In genomic region chr1:223429313-223429731, GRCh38 we compare ENCODE assay signal across 12 cellular contexts. TPM values are rescaled to one million over a fixed set of nuclear protein-coding genes. Genes with fewer than 3 reads are reported as not detected.
DNase-seq lines count a peak whose midpoint lies in the region; ATAC-seq and TF ChIP-seq lines count a peak whose summit lies in the region.
"Had no signal": no experiment of that assay in that cellular context is flagged by ENCODE, and none has a peak within 500 bp of the region (broad histone marks: within the 10 kb centered on the region; RNA-seq: fewer than 3 reads in every experiment).

No MANE protein-coding gene starts in this region.

- H3K4me3 Mint-ChIP-seq in stimulated activated naive B cell treated with anti-CD40 and anti-IgM and Interleukin-4, amounts not matched to agents 10 μg/mL and 1 μg/mL and 100 μg/mL, for 72 hours: no peak overlapping the region
- H3K4me3 Mint-ChIP-seq: activated T-cell treated with anti-CD3 and anti-CD28 coated beads, Interleukin-2, amount 50 U/mL, for 24 hours had no signal

- no peaks in the 10 kb centered on the region for H3K4me1 Mint-ChIP-seq in stimulated activated naive B cell treated with anti-CD40 and anti-IgM and Interleukin-4, amounts not matched to agents 10 μg/mL and 1 μg/mL and 100 μg/mL, for 72 hours

- H3K36me3 Mint-ChIP-seq in stimulated activated naive B cell treated with anti-CD40 and anti-IgM and Interleukin-4, amounts not matched to agents 10 μg/mL and 1 μg/mL and 100 μg/mL, for 72 hours: no peaks in the 10 kb centered on the region

- peak; percentile 41 for DNase-seq in AG09309 (ENCODE audit: low read depth)
- DNase-seq in NCI-H446 treated with DMSO at 0.1 percent for 48 hours (lab: John Stamatoyannopoulos, UW): peak; percentile 89
- DNase-seq in fibroblast of mammary gland (ENCODE audit: low read depth): peak; percentile 47
- DNase-seq in omental fat pad (ENCODE audit: low spot score): no peak
- DNase-seq in activated CD4-positive, CD25-positive, alpha-beta regulatory T cell treated with anti-CD3 and anti-CD28 coated beads, Interleukin-2, amount 50 U/mL, for 72 hours: no peak
- no peak for DNase-seq in UCSD-AML1 (lab: John Stamatoyannopoulos, UW; ENCODE audit: unreplicated experiment)
- DNase-seq in NCI-H2171 (lab: John Stamatoyannopoulos, UW): no peak
- DNase-seq in stimulated activated naive B cell treated with anti-CD40 and anti-IgM and Interleukin-4, amounts not matched to agents 10 μg/mL and 1 μg/mL and 100 μg/mL, for 72 hours: no peak
- DNase-seq: activated T-cell treated with anti-CD3 and anti-CD28 coated beads, Interleukin-2, amount 50 U/mL, for 24 hours; NCI-H2029 treated with DMSO at 0.1 percent for 48 hours had no signal

- H3K27ac Mint-ChIP-seq in stimulated activated naive B cell treated with anti-CD40 and anti-IgM and Interleukin-4, amounts not matched to agents 10 μg/mL and 1 μg/mL and 100 μg/mL, for 72 hours: no peak overlapping the region
- H3K27ac Mint-ChIP-seq: activated T-cell treated with anti-CD3 and anti-CD28 coated beads, Interleukin-2, amount 50 U/mL, for 24 hours had no signal

- peak; percentile 71 for ATAC-seq in omental fat pad (ENCODE audit: low FRiP score)
- ATAC-seq in stimulated activated naive B cell treated with anti-CD40 and anti-IgM and Interleukin-4, amounts not matched to agents 10 μg/mL and 1 μg/mL and 100 μg/mL, for 72 hours (replicated peaks): no peak

- peaks cover 4 to 6% of the 10 kb centered on the region in 2 donors for H3K9me3 Mint-ChIP-seq in stimulated activated naive B cell treated with anti-CD40 and anti-IgM and Interleukin-4, amounts not matched to agents 10 μg/mL and 1 μg/mL and 100 μg/mL, for 72 hours

- H3K27me3 Mint-ChIP-seq in stimulated activated naive B cell treated with anti-CD40 and anti-IgM and Interleukin-4, amounts not matched to agents 10 μg/mL and 1 μg/mL and 100 μg/mL, for 72 hours: peaks cover 7 to 15% of the 10 kb centered on the region in 2 donors

- no peak overlapping the region for H3K4me3 ChIP-seq in AG09309 (ENCODE audit: control insufficient read depth, low read depth, low read length)
- H3K4me3 ChIP-seq in fibroblast of mammary gland (ENCODE audit: control insufficient read depth, low read depth, low read length): no peak overlapping the region

- peak; percentile 8 for TF ChIP-seq CTCF in AG09309 (IDR thresholded peaks at IDR 0.05; ENCODE audit: control insufficient read depth, insufficient read depth, low read depth, low read length, missing control alignments)
- TF ChIP-seq CTCF in fibroblast of mammary gland (conservative IDR thresholded peaks at IDR 0.05; ENCODE audit: control insufficient read depth, insufficient read depth, low read depth, low read length): no peak
- no peak for TF ChIP-seq CTCF in omental fat pad (IDR thresholded peaks at IDR 0.05)

RNA-seq across cellular contexts. Expression of gene CCDC185, which starts 36.1 kb away (rescaled TPM):
- total RNA-seq in omental fat pad: not detected
- total RNA-seq: mucosa of gallbladder, ureter had no signal

Comparison
In these comparisons a context has a peak if more than half of its experiments do, and no peak if none do; other contexts are left out.
1. DNase-seq: peak in AG09309 (single experiment), NCI-H446 treated with DMSO at 0.1 percent for 48 hours (single experiment) and fibroblast of mammary gland (single experiment); none in omental fat pad (single experiment), activated CD4-positive, CD25-positive, alpha-beta regulatory T cell treated with anti-CD3 and anti-CD28 coated beads, Interleukin-2, amount 50 U/mL, for 72 hours (single experiment), UCSD-AML1 (single experiment), NCI-H2171 (single experiment) and stimulated activated naive B cell treated with anti-CD40 and anti-IgM and Interleukin-4, amounts not matched to agents 10 μg/mL and 1 μg/mL and 100 μg/mL, for 72 hours (single experiment).